Comparison of ENCODE assay signal across 12 cellular contexts in the genomic region with DNA sequence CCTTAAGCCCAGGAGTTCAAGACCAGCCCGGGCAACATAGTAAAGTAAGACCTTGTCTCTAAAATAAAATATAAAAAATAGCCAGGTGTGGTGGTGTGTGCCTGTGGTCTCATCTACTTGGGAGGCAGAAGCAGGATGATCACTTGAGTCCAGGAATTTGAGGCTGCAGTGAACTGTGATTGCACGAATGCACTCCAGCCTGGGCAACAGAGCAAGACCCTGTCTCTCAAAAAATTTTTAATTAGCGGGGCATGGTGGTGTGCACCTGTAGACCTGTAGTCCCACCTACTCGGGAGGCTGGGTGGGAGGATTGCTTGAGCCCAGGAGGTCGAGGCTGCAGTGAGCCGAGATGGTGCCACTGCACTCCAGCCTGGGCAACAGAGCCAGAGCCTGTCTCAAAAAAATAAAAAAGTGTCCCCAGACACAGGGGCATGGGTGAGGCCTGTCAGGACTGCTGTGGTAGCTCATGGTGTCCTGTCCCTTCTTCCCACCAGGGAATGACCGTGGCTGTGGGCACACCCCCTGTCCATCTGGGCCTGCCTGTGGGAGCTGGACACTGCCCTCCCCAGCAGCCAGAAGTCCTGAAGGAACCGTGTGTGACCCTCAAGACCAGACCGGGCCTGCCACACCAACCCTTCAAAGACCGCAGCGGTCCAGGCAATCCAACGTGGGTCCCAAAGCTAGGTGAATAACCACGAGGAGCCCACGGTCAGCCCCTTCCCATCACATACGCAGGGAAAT. TPM values are rescaled to one million over a fixed set of nuclear protein-coding genes. Genes with fewer than 3 reads are reported as not detected.
DNase-seq lines count a peak whose midpoint lies in the region; ATAC-seq and TF ChIP-seq lines count a peak whose summit lies in the region.
"Had no signal": no experiment of that assay in that cellular context is flagged by ENCODE, and none has a peak within 500 bp of the region (broad histone marks: within the 10 kb centered on the region; RNA-seq: fewer than 3 reads in every experiment).

No MANE protein-coding gene starts in this region.

- TF ChIP-seq CTCF in fibroblast of mammary gland (conservative IDR thresholded peaks at IDR 0.05; ENCODE audit: control insufficient read depth, insufficient read depth, low read depth, low read length): no peak
- TF ChIP-seq CTCF in upper lobe of left lung (IDR thresholded peaks at IDR 0.05): no peak

- WGBS in adipose tissue, 3 donors: 62 to 67% (median 64%) methylated on average over 15 of the region's 15 CpGs
- 66 to 86% methylated on average over 9 to 15 of the region's 15 CpGs for WGBS in upper lobe of left lung, 2 donors

- DNase-seq in fibroblast of mammary gland (ENCODE audit: low read depth): no peak
- DNase-seq in upper lobe of left lung: no peak
- no peak for DNase-seq in erythroblast (lab: John Stamatoyannopoulos, UW)
- no peak for DNase-seq in amygdala (lab: John Stamatoyannopoulos, UW)
- DNase-seq: activated T-cell treated with anti-CD3 and anti-CD28 coated beads, Interleukin-2, amount 50 U/mL, for 4 hours; GOT3; NCI-H748 treated with DMSO at 0.1 percent for 48 hours had no signal

- H3K36me3 ChIP-seq in muscle layer of duodenum (ENCODE audit: control insufficient read depth in 1 of 2, insufficient read depth in 2 of 2, low read length in 2 of 2) (peaks cover 0 to 8% of the 10 kb centered on the region in 2 donors), upper lobe of left lung (no peaks in the 10 kb centered on the region)
- H3K36me3 ChIP-seq: cardiac muscle cell had no signal

- H3K4me3 ChIP-seq in fibroblast of mammary gland (ENCODE audit: control insufficient read depth, low read depth, low read length) (peak overlapping the region; percentile 24), muscle layer of duodenum (ENCODE audit: low read depth in 1 of 2, low read length in 2 of 2) (peak overlapping the region; percentile 46 to 65), upper lobe of left lung (peak overlapping the region in 3 of 4 donors; percentile 32 to 43 (median 42))
- H3K4me3 ChIP-seq: cardiac muscle cell had no signal

- H3K4me1 ChIP-seq in muscle layer of duodenum (ENCODE audit: control insufficient read depth in 1 of 2, insufficient read depth in 2 of 2, low read length in 2 of 2) (peaks cover 7 to 17% of the 10 kb centered on the region in 2 donors), upper lobe of left lung (peaks cover 28 to 39% (median 31%) of the 10 kb centered on the region in 4 donors)

- H3K9me3 ChIP-seq in muscle layer of duodenum (ENCODE audit: control insufficient read depth in 1 of 2, low read length in 2 of 2) (no peaks in the 10 kb centered on the region), upper lobe of left lung (no peaks in the 10 kb centered on the region)

- TF ChIP-seq EP300 in upper lobe of left lung (IDR thresholded peaks at IDR 0.05): no peak

- peak overlapping the region; percentile 72 for H3K27ac ChIP-seq in adipose tissue (ENCODE audit: low read depth, low read length)
- peak overlapping the region; percentile 91 for H3K27ac ChIP-seq in muscle layer of duodenum (ENCODE audit: low read length)
- peak overlapping the region; percentile 87 to 92 (median 90) for H3K27ac ChIP-seq in upper lobe of left lung
- H3K27ac ChIP-seq: cardiac muscle cell had no signal

- H3K27me3 ChIP-seq in muscle layer of duodenum (ENCODE audit: low read depth, low read length) (no peaks in the 10 kb centered on the region), upper lobe of left lung (no peaks in the 10 kb centered on the region)
- H3K27me3 ChIP-seq: cardiac muscle cell had no signal

- TF ChIP-seq POLR2A in upper lobe of left lung (IDR thresholded peaks at IDR 0.05) (no peak), erythroblast (IDR thresholded peaks at IDR 0.05; ENCODE audit: low read length) (no peak)

- ATAC-seq in upper lobe of left lung (ENCODE audit: low FRiP score in 2 of 2) (peak; percentile 42 to 47), HG03460 (IDR thresholded peaks at IDR 0.05; ENCODE audit: unreplicated experiment) (no peak), HG02973 (IDR thresholded peaks at IDR 0.05; ENCODE audit: unreplicated experiment) (no peak)
- ATAC-seq: activated T-cell treated with anti-CD3 and anti-CD28 coated beads, Interleukin-2, amount 50 U/mL, for 4 hours had no signal

RNA-seq across cellular contexts. Expression of a gene that starts 30.8 kb away (rescaled TPM):
- polyA plus RNA-seq in adipose tissue: 10 to 100 TPM; 21.0 to 30.0 (median 26.2) TPM
- total RNA-seq in upper lobe of left lung: 100 to 1,000 TPM in 5 of 6 donors, 10 to 100 TPM in 1; 54.7 to 178 (median 157) TPM

RNA-seq across cellular contexts. Expression of a gene that starts 34.1 kb away (rescaled TPM):
- polyA plus RNA-seq in adipose tissue: 1 to 10 TPM; 1.4 to 2.9 (median 2.1) TPM
- total RNA-seq in upper lobe of left lung: 10 to 100 TPM in 5 of 6 donors, 1 to 10 TPM in 1; 4.1 to 96.4 (median 24.2) TPM

RNA-seq across cellular contexts. Expression of a gene that starts 34.9 kb away (rescaled TPM):
- polyA plus RNA-seq in adipose tissue: 10 to 100 TPM; 12.2 to 42.0 (median 37.9) TPM
- 10 to 100 TPM; 15.6 to 60.8 (median 24.1) TPM for total RNA-seq in upper lobe of left lung

Comparison
In these comparisons a context has a peak if more than half of its experiments do, and no peak if none do; other contexts are left out.
1. ATAC-seq: peak in upper lobe of left lung (2 of 2); none in HG03460 (single experiment) and HG02973 (single experiment).
2. Peak in every context shown above with its lines, with median percentiles within 50 percentile points of each other: H3K27ac ChIP-seq and H3K4me3 ChIP-seq.